21 cellular contexts compared by ENCODE assay signal in the genomic region with DNA sequence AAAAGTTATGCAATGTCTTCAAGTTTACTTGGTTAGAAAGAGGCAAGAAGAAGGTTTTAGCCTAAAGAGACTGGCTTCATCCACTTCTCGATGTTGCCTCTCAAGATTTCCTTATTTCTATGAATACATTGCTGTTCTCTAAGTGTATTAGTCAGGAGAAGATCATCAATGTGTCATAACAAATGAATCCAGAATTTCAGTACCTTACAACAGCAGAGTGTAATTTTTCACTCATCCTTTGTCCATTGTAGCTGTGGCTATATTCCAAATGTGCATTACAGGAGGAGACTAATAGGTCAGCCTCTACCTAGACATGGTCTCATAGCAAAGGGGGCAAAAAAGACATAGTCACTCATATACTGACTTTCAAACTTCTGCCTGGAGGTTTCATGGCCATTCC.
DNase-seq lines count a peak whose midpoint lies in the region; ATAC-seq and TF ChIP-seq lines count a peak whose summit lies in the region.
"Had no signal": no experiment of that assay in that cellular context is flagged by ENCODE, and none has a peak within 500 bp of the region (broad histone marks: within the 10 kb centered on the region; RNA-seq: fewer than 3 reads in every experiment).

No MANE protein-coding gene starts in this region.

- H2AFZ ChIP-seq in osteoblast (ENCODE audit: low read length), result no peak overlapping the region

- H3K9me3 ChIP-seq in osteoblast (ENCODE audit: low read depth, low read length) (no peaks in the 10 kb centered on the region), aorta (ENCODE audit: control insufficient read depth, low read length) (no peaks in the 10 kb centered on the region)
- H3K9me3 ChIP-seq: HAP-1, SJSA1 had no signal

- 56 to 80% methylated on average over 1 of the region's 1 CpG for WGBS in aorta, 2 donors

- no peaks in the 10 kb centered on the region for H3K36me3 ChIP-seq in osteoblast (ENCODE audit: insufficient read depth, low read length)
- H3K36me3 ChIP-seq in aorta (ENCODE audit: control insufficient read depth in 1 of 2, insufficient read depth in 2 of 2, low read length in 1 of 2), result no peaks in the 10 kb centered on the region
- H3K36me3 ChIP-seq: HAP-1, SJSA1 had no signal

- TF ChIP-seq CTCF in osteoblast (IDR thresholded peaks at IDR 0.05; ENCODE audit: extremely low read depth, low read depth, low read length), result no peak

- no peaks in the 10 kb centered on the region for H4K20me1 ChIP-seq in osteoblast (ENCODE audit: insufficient read depth, low read length)

- intact Hi-C loops in posterior cingulate gyrus (cut with DNase I), result no loop called here
- intact Hi-C loops in aorta (cut with DNase I), result no loop called here

- H3K4me1 ChIP-seq in osteoblast (ENCODE audit: insufficient read depth, low read length) (no peaks in the 10 kb centered on the region), aorta (ENCODE audit: control insufficient read depth in 1 of 2, insufficient read depth in 2 of 2, low read length in 2 of 2) (no peaks in the 10 kb centered on the region)
- H3K4me1 ChIP-seq: HAP-1, SJSA1 had no signal

- DNase-seq in HCEC 1CT (peak; percentile 76), NCI-H460 (ENCODE audit: extremely low read depth, low read depth) (peak; percentile 0), epithelial cell of prostate (ENCODE audit: low read depth, low spot score) (no peak), osteoblast (ENCODE audit: insufficient read length, low spot score, missing footprints) (peak; percentile 4), NAMALWA (ENCODE audit: low spot score) (no peak), NCI-H2196 (lab: John Stamatoyannopoulos, UW; ENCODE audit: unreplicated experiment) (no peak), posterior cingulate gyrus (no peak), aorta (no peak)
- DNase-seq: ACHN; AML-193; COR-L47; KG1; NCI-H1092 treated with DMSO at 0.1 percent for 48 hours; NCI-H2081 treated with DMSO at 0.1 percent for 48 hours; NCI-H2227 treated with DMSO at 0.1 percent for 48 hours; NCI-H526 treated with DMSO at 0.1 percent for 48 hours; NK-92 treated with Interleukin-12 subunit alpha and Interleukin-12 subunit beta, amount 100 ng/mL, for 24 hours; SW 1271 had no signal

- no peak overlapping the region for H3K4me2 ChIP-seq in osteoblast (ENCODE audit: insufficient read depth, low read length)

- H3K4me3 ChIP-seq in osteoblast (ENCODE audit: insufficient read depth, low read length), result no peak overlapping the region
- no peak overlapping the region for H3K4me3 ChIP-seq in aorta (ENCODE audit: low read length in 2 of 2)
- H3K4me3 ChIP-seq: HAP-1, SJSA1 had no signal

- H3K27me3 ChIP-seq in osteoblast (ENCODE audit: insufficient read depth, low read length) (no peaks in the 10 kb centered on the region), aorta (ENCODE audit: control insufficient read depth in 1 of 2, insufficient read depth in 2 of 2, low read length in 1 of 2) (no peaks in the 10 kb centered on the region)
- H3K27me3 ChIP-seq: SJSA1 had no signal

- ATAC-seq in aorta (ENCODE audit: low FRiP score), result no peak

- no peaks in the 10 kb centered on the region for H3K79me2 ChIP-seq in osteoblast (ENCODE audit: insufficient read depth, low read length)

- H3K27ac ChIP-seq in epithelial cell of prostate (peak overlapping the region; percentile 83), osteoblast (ENCODE audit: low read depth, low read length) (no peak overlapping the region), aorta (ENCODE audit: low read depth in 1 of 2, low read length in 2 of 2) (no peak overlapping the region)
- H3K27ac ChIP-seq: HL-60, SJSA1 had no signal

Comparison
In these comparisons a context has a peak if more than half of its experiments do, and no peak if none do; other contexts are left out.
1. DNase-seq: peak in HCEC 1CT (single experiment), NCI-H460 (single experiment) and osteoblast (single experiment); none in epithelial cell of prostate (single experiment), NAMALWA (single experiment), NCI-H2196 (single experiment), posterior cingulate gyrus (0 of 10) and aorta (0 of 2).